1 cellular context compared by ENCODE assay signal in genomic region chr1:1431845-1432565, GRCh38.
A peak's percentile ranks its signal among the peaks of the same experiment; 100 is the strongest.
TF ChIP-seq lines count a peak whose summit lies in the region.

No MANE protein-coding gene starts in this region.

TF ChIP-seq in HepG2, 621 proteins besides CTCF, POLR2A, EP300 and RAD21 (continued from another document and continues in another):
- TF ChIP-seq UBTF (CRISPR knock-in tag; IDR thresholded peaks at IDR 0.05): peak; percentile 87
- TF ChIP-seq CEBPB (IDR thresholded peaks at IDR 0.05; ENCODE audit: borderline replicate concordance, low read depth, low read length): peak; percentile 39; the same call in 1 of the 2 replicates
- TF ChIP-seq KDM5B (CRISPR knock-in tag; IDR thresholded peaks at IDR 0.05; ENCODE audit: borderline replicate concordance): no peak; the same call in 1 of the 2 replicates
- TF ChIP-seq MBD4 (IDR thresholded peaks at IDR 0.05; ENCODE audit: borderline replicate concordance, low read length): no peak
- TF ChIP-seq GZF1 (CRISPR knock-in tag; IDR thresholded peaks at IDR 0.05): no peak; the same call in 1 of the 2 replicates
- no peak for TF ChIP-seq ZBTB49 (CRISPR knock-in tag; IDR thresholded peaks at IDR 0.05; ENCODE audit: borderline replicate concordance)
- no peak; the same call in 1 of the 2 replicates for TF ChIP-seq NFYC (CRISPR knock-in tag; IDR thresholded peaks at IDR 0.05)
- no peak for TF ChIP-seq ZNF780A (CRISPR knock-in tag; IDR thresholded peaks at IDR 0.05)
- TF ChIP-seq HNRNPLL (IDR thresholded peaks at IDR 0.05; ENCODE audit: low read depth, low read length, poor library complexity, severe bottlenecking): peak; percentile 43
- 0 out of 2 replicates have a peak, but pooled peaks have one; percentile 35 for TF ChIP-seq ZNF556 (CRISPR knock-in tag; IDR thresholded peaks at IDR 0.05; ENCODE audit: borderline replicate concordance)
- no peak for TF ChIP-seq ZNF550 (CRISPR knock-in tag; IDR thresholded peaks at IDR 0.05; ENCODE audit: borderline replicate concordance)
- TF ChIP-seq NR2F1 (CRISPR knock-in tag; IDR thresholded peaks at IDR 0.05): peak in 1 of 2 experiments; percentile 83; a peak in 2 of 4 replicates
- TF ChIP-seq GABPA (IDR thresholded peaks at IDR 0.05; ENCODE audit: low read depth, low read length): no peak
- peak; percentile 48; the same call in 1 of the 2 replicates for TF ChIP-seq GABPA (CRISPR knock-in tag; IDR thresholded peaks at IDR 0.05; ENCODE audit: low read depth)
- TF ChIP-seq DBP (CRISPR knock-in tag; IDR thresholded peaks at IDR 0.05; ENCODE audit: not compliant biosample characterization): no peak
- no peak for TF ChIP-seq RFX3 (CRISPR knock-in tag; IDR thresholded peaks at IDR 0.05)
- TF ChIP-seq ZBTB43 (CRISPR knock-in tag; conservative IDR thresholded peaks at IDR 0.05): no peak
- no peak for TF ChIP-seq ZSCAN30 (CRISPR knock-in tag; IDR thresholded peaks at IDR 0.05)
- TF ChIP-seq SATB2 (CRISPR knock-in tag; IDR thresholded peaks at IDR 0.05): 0 out of 2 replicates have a peak, but pooled peaks have one; percentile 33
- TF ChIP-seq ZNF143 (CRISPR knock-in tag; IDR thresholded peaks at IDR 0.05): peak; percentile 59
- no peak for TF ChIP-seq ZNF660 (CRISPR knock-in tag; IDR thresholded peaks at IDR 0.05; ENCODE audit: borderline replicate concordance, low read depth)
- peak; percentile 83; the same call in 1 of the 2 replicates for TF ChIP-seq ZBTB37 (CRISPR knock-in tag; IDR thresholded peaks at IDR 0.05)
- 0 out of 2 replicates have a peak, but pooled peaks have one; percentile 65 for TF ChIP-seq ZNF253 (CRISPR knock-in tag; IDR thresholded peaks at IDR 0.05; ENCODE audit: borderline replicate concordance)
- peak; percentile 83; the same call in 1 of the 2 replicates for TF ChIP-seq ZNF749 (CRISPR knock-in tag; IDR thresholded peaks at IDR 0.05; ENCODE audit: borderline replicate concordance)
- TF ChIP-seq SIX1 (CRISPR knock-in tag; IDR thresholded peaks at IDR 0.05; ENCODE audit: borderline replicate concordance): no peak
- TF ChIP-seq SP4 (CRISPR knock-in tag; IDR thresholded peaks at IDR 0.05): peak; percentile 75
- TF ChIP-seq ZNF44 (CRISPR knock-in tag; IDR thresholded peaks at IDR 0.05): 0 out of 2 replicates have a peak, but pooled peaks have one; percentile 42
- TF ChIP-seq ARNT2 (CRISPR knock-in tag; IDR thresholded peaks at IDR 0.05; ENCODE audit: low read depth): peak; percentile 55; the same call in 1 of the 2 replicates
- peak; percentile 55; the same call in 1 of the 2 replicates for TF ChIP-seq MYPOP (CRISPR knock-in tag; IDR thresholded peaks at IDR 0.05)
- no peak for TF ChIP-seq ZNF773 (CRISPR knock-in tag; IDR thresholded peaks at IDR 0.05; ENCODE audit: borderline replicate concordance)
- peak; percentile 44 for TF ChIP-seq ZFP91 (CRISPR knock-in tag; IDR thresholded peaks at IDR 0.05; ENCODE audit: borderline replicate concordance)
- TF ChIP-seq ZNF484 (CRISPR knock-in tag; IDR thresholded peaks at IDR 0.05; ENCODE audit: borderline replicate concordance, low read depth): no peak
- TF ChIP-seq PAXIP1 (CRISPR knock-in tag; conservative IDR thresholded peaks at IDR 0.05): peak; percentile 74
- TF ChIP-seq MEIS1 (CRISPR knock-in tag; IDR thresholded peaks at IDR 0.05; ENCODE audit: borderline replicate concordance): no peak; the same call in 1 of the 2 replicates
- TF ChIP-seq GABPB1 (CRISPR knock-in tag; IDR thresholded peaks at IDR 0.05): peak; percentile 75
- no peak for TF ChIP-seq MXD4 (CRISPR knock-in tag; IDR thresholded peaks at IDR 0.05)
- peak; percentile 88 for TF ChIP-seq ZNF687 (CRISPR knock-in tag; IDR thresholded peaks at IDR 0.05)
- TF ChIP-seq PTBP1 (IDR thresholded peaks at IDR 0.05; ENCODE audit: low read depth, low read length, poor library complexity, severe bottlenecking): peak; percentile 31
- no peak for TF ChIP-seq ZNF781 (CRISPR knock-in tag; IDR thresholded peaks at IDR 0.05; ENCODE audit: borderline replicate concordance, not compliant biosample characterization)
- peak; percentile 27; the same call in 1 of the 2 replicates for TF ChIP-seq CEBPG (CRISPR knock-in tag; IDR thresholded peaks at IDR 0.05)
- TF ChIP-seq ZMYM3 (CRISPR knock-in tag; IDR thresholded peaks at IDR 0.05): no peak
- peak; percentile 75; the same call in 1 of the 2 replicates for TF ChIP-seq MYNN (CRISPR knock-in tag; IDR thresholded peaks at IDR 0.05; ENCODE audit: low read depth)
- peak; percentile 95 for TF ChIP-seq ZNF335 (CRISPR knock-in tag; IDR thresholded peaks at IDR 0.05)
- no peak for TF ChIP-seq ZSCAN22 (CRISPR knock-in tag; IDR thresholded peaks at IDR 0.05)
